Comparison of ENCODE assay signal across 22 cellular contexts in the genomic region with DNA sequence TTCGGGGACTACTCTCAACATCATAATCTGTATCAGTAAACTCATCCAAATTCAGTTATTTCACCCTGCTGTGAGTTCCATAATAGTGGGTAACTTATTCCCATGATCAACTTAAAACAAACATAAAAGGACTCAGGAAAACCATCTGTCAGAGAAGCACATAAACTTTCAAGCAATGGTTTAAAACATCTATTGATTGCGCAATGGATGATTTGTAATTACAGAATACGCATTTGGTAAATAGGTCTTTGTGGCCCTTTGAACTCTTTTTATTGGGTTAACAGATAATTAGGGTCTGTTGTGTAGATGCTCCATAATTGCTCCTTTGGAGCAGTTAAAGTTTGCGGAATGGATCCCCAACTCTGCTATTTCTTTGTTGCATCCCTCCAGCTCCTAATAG.
DNase-seq lines count a peak whose midpoint lies in the region; ATAC-seq, FAIRE-seq and TF ChIP-seq lines count a peak whose summit lies in the region.
"Had no signal": no experiment of that assay in that cellular context is flagged by ENCODE, and none has a peak within 500 bp of the region (broad histone marks: within the 10 kb centered on the region; RNA-seq: fewer than 3 reads in every experiment).

No MANE protein-coding gene starts in this region.

- H2AK5ac ChIP-seq in H1 (ENCODE audit: low read depth, low read length) = no peak overlapping the region

- ATAC-seq in A549 (no peak), GM23338 (no peak)
- ATAC-seq: CD8-positive, alpha-beta T cell; GM12878 had no signal

- CTCF ChIA-PET in A549 (lab: Yijun Ruan, JAX) (no interaction called here), H1 (lab: Charles Lee; ENCODE audit: partially characterized antibody) (interaction anchor here (0.7 kb wide), 1 partner anchor 9 kb away, joined by 3 read pairs; no protein-coding TSS in a partner anchor)

- H3K9me3 Mint-ChIP-seq in GM23338 = no peaks in the 10 kb centered on the region
- H3K9me3 Mint-ChIP-seq: CD8-positive, alpha-beta T cell had no signal

- H3K4me2 ChIP-seq in A549 (no peak overlapping the region), GM23338 (no peak overlapping the region), H1 (ENCODE audit: insufficient read depth in 1 of 2, low read depth in 2 of 2, low read length in 2 of 2) (no peak overlapping the region)
- H3K4me2 ChIP-seq: BLaER1 had no signal

- POLR2A ChIA-PET in A549 (lab: Yijun Ruan, JAX) (no interaction called here), H1 (lab: Charles Lee; ENCODE audit: partially characterized antibody) (no interaction called here)

- FAIRE-seq in A549 (lab: Jason Lieb, UNC) (no peak), H1 (lab: Jason Lieb, UNC) (no peak)
- FAIRE-seq: D721Med, GM12878, GM19239, H54 had no signal

- no peaks in the 10 kb centered on the region for H3K23me2 ChIP-seq in H1 (ENCODE audit: low read depth, low read length)

- DNase-seq in A549 (ENCODE audit: low read depth in 1 of 2, low spot score in 1 of 2) (no peak), GM23338 (ENCODE audit: low spot score) (no peak), NCI-H69 (lab: John Stamatoyannopoulos, UW) (peak; percentile 39), H1 (ENCODE audit: low read depth in 1 of 2, low spot score in 2 of 2) (no peak), hippocampal formation (lab: John Stamatoyannopoulos, UW) (no peak), cerebellar cortex (ENCODE audit: low spot score) (no peak)
- no peak for DNase-seq in activated CD8-positive, alpha-beta memory T cell treated with anti-CD3 and anti-CD28 coated beads, Interleukin-2, amount 50 U/mL, for 4 hours
- DNase-seq: CD4-positive, CD25-positive, alpha-beta regulatory T cell; CD8-positive, alpha-beta T cell; DMS 273 treated with DMSO at 0.1 percent for 48 hours; DMS79; EL; GDM1; HFFc6 had no signal

- H4K5ac ChIP-seq in H1 (ENCODE audit: insufficient read length, low read depth, low read length) = no peak overlapping the region

- H3K79me2 ChIP-seq in GM23338 (replicated peaks; ENCODE audit: insufficient read depth) (no peaks in the 10 kb centered on the region), H1 (ENCODE audit: control insufficient read depth in 1 of 2, insufficient read depth in 2 of 2, low read length in 2 of 2) (no peaks in the 10 kb centered on the region)

- H3K18ac ChIP-seq in H1 (ENCODE audit: extremely low read depth, low read length) = no peak overlapping the region

- H4K20me1 ChIP-seq in GM23338 (replicated peaks; ENCODE audit: insufficient read depth) (no peaks in the 10 kb centered on the region), H1 (replicated peaks in 1 of 2; ENCODE audit: control insufficient read depth in 1 of 2, insufficient read depth in 2 of 2, low read length in 2 of 2) (no peaks in the 10 kb centered on the region)
- H4K20me1 ChIP-seq: BLaER1 had no signal

- H4K8ac ChIP-seq in H1 (ENCODE audit: extremely low read depth, insufficient read depth, low read length) = no peak overlapping the region

- H2BK12ac ChIP-seq in H1 (ENCODE audit: low read depth, low read length) = no peak overlapping the region

- H3K9ac ChIP-seq in H1 (replicated peaks in 1 of 4; ENCODE audit: extremely low read depth in 1 of 4, low read depth in 3 of 4, low read length in 3 of 4) = no peak overlapping the region
- H3K9ac ChIP-seq: BLaER1, GM23248 had no signal

- no peaks in the 10 kb centered on the region for H3K27me3 Mint-ChIP-seq in GM23338 (ENCODE audit: insufficient read depth, low read depth, poor library complexity)
- H3K27me3 Mint-ChIP-seq: CD4-positive, CD25-positive, alpha-beta regulatory T cell had no signal

- H3K23ac ChIP-seq in H1 (ENCODE audit: insufficient read length) = no peak overlapping the region

- H3K4me3 ChIP-seq in A549 = no peak overlapping the region
- no peak overlapping the region for H3K4me3 ChIP-seq in GM23338
- no peak overlapping the region for H3K4me3 ChIP-seq in H1 (ENCODE audit: extremely low read depth in 1 of 4, insufficient read depth in 2 of 4, low read depth in 3 of 4, low read length in 4 of 4)
- H3K4me3 ChIP-seq: BLaER1, GM12878, GM23248, HAP-1 had no signal

- H3F3A ChIP-seq in GM23338 (replicated peaks; ENCODE audit: low read depth) = no peaks in the 10 kb centered on the region

- TF ChIP-seq EP300 in A549 (IDR thresholded peaks at IDR 0.05) = no peak
- TF ChIP-seq EP300 in H1 (IDR thresholded peaks at IDR 0.05; ENCODE audit: borderline replicate concordance in 1 of 2, low read depth in 2 of 2, low read length in 2 of 2) = no peak

- no peak overlapping the region for H3K56ac ChIP-seq in H1 (replicated peaks; ENCODE audit: insufficient read length, low read depth, low read length)

- H3K4me1 Mint-ChIP-seq in GM23338 = peaks cover 17% of the 10 kb centered on the region
- H3K4me1 Mint-ChIP-seq: B cell; CD4-positive, CD25-positive, alpha-beta regulatory T cell had no signal

- no peaks in the 10 kb centered on the region for H3K79me1 ChIP-seq in H1 (ENCODE audit: low read depth, low read length)

- H3K9me3 ChIP-seq in A549 (no peaks in the 10 kb centered on the region), H1 (ENCODE audit: insufficient read depth in 2 of 2, low read depth in 1 of 2, low read length in 1 of 2) (no peaks in the 10 kb centered on the region)
- H3K9me3 ChIP-seq: BLaER1, HAP-1 had no signal

- H3K27me3 ChIP-seq in GM23338 (ENCODE audit: insufficient read depth) (no peaks in the 10 kb centered on the region), H1 (replicated peaks in 1 of 4; ENCODE audit: control insufficient read depth in 3 of 4, extremely low read depth in 1 of 4, insufficient read depth in 3 of 4, low read length in 3 of 4) (no peaks in the 10 kb centered on the region)
- H3K27me3 ChIP-seq: BLaER1 had no signal

- no peak overlapping the region for H3K14ac ChIP-seq in H1 (ENCODE audit: insufficient read length)

- H2BK120ac ChIP-seq in H1 (replicated peaks; ENCODE audit: low read depth, low read length) = no peak overlapping the region

- TF ChIP-seq RAD21 in A549 (conservative IDR thresholded peaks at IDR 0.05 in 1 of 2, IDR thresholded peaks at IDR 0.05 in 1 of 2) (no peak), H1 (IDR thresholded peaks at IDR 0.05 in 1 of 2, conservative IDR thresholded peaks at IDR 0.05 in 1 of 2; ENCODE audit: low read depth in 2 of 2, low read length in 2 of 2) (no peak)

- H3K4ac ChIP-seq in H1 (replicated peaks; ENCODE audit: insufficient read length, low read depth, low read length) = no peak overlapping the region

- H3K36me3 ChIP-seq in GM23338 (ENCODE audit: insufficient read depth) (no peaks in the 10 kb centered on the region), H1 (ENCODE audit: control insufficient read depth in 2 of 4, insufficient read depth in 4 of 4, low read length in 3 of 4) (no peaks in the 10 kb centered on the region)
- H3K36me3 ChIP-seq: BLaER1, HAP-1 had no signal

- no peak overlapping the region for H3K4me3 Mint-ChIP-seq in GM23338
- H3K4me3 Mint-ChIP-seq: B cell; CD4-positive, CD25-positive, alpha-beta regulatory T cell; CD8-positive, alpha-beta T cell; HFFc6 had no signal

- TF ChIP-seq POLR2A in A549 (IDR thresholded peaks at IDR 0.05; ENCODE audit: low read length) (no peak), H1 (IDR thresholded peaks at IDR 0.05; ENCODE audit: control extremely low read depth in 1 of 2, low read depth in 2 of 2, low read length in 2 of 2) (no peak)

- H3K9me2 ChIP-seq in GM23338 (ENCODE audit: insufficient read depth) = peaks cover 7% of the 10 kb centered on the region; the same call in 1 of the 2 replicates

- H3K27ac ChIP-seq in A549 = no peak overlapping the region
- H3K27ac ChIP-seq in GM23338 (ENCODE audit: low read depth) = no peak overlapping the region
- H3K27ac ChIP-seq in H1 (ENCODE audit: low read depth, low read length) = no peak overlapping the region
- H3K27ac ChIP-seq: BLaER1, GM23248 had no signal

- H2BK15ac ChIP-seq in H1 (ENCODE audit: low read length) = no peak overlapping the region

- no peaks in the 10 kb centered on the region for H3K4me1 ChIP-seq in A549
- H3K4me1 ChIP-seq in GM23338 (ENCODE audit: insufficient read depth) = peaks cover 13% of the 10 kb centered on the region
- peaks cover 0 to 3% (median 2%) of the 10 kb centered on the region in 4 experiments; a peak in 2 of 7 replicates for H3K4me1 ChIP-seq in H1 (replicated peaks in 1 of 4; ENCODE audit: control insufficient read depth in 3 of 4, insufficient read depth in 4 of 4, low read length in 3 of 4)
- H3K4me1 ChIP-seq: BLaER1 had no signal

- H2AFZ ChIP-seq in GM23338 (peak overlapping the region; percentile 72; the same call in 1 of the 2 replicates), H1 (ENCODE audit: low read length) (no peak overlapping the region)
- H2AFZ ChIP-seq: GM23248 had no signal

- TF ChIP-seq CTCF in A549 (IDR thresholded peaks at IDR 0.05) (no peak), GM23338 (conservative IDR thresholded peaks at IDR 0.05; ENCODE audit: low read depth in 2 of 2) (no peak), H1 (IDR thresholded peaks at IDR 0.05; ENCODE audit: control extremely low read depth in 1 of 3, insufficient read depth in 1 of 3, low read depth in 1 of 3, low read length in 3 of 3) (no peak)

- no peak overlapping the region for H2BK5ac ChIP-seq in H1 (ENCODE audit: low read depth, low read length)

- no peak overlapping the region for H4K91ac ChIP-seq in H1 (replicated peaks; ENCODE audit: insufficient read length, low read length)

- WGBS in A549 (ENCODE audit: missing lambda C conversion rate) = 71% methylated on average over 4 of the region's 4 CpGs
- 88% methylated on average over 4 of the region's 4 CpGs; no CpG with 5 or more reads in 1 of the 2 experiments for WGBS in H1 (ENCODE audit: extremely low coverage in 1 of 2, insufficient coverage in 1 of 2, insufficient read length in 1 of 2, insufficient replicate concordance in 2 of 2, low coverage in 1 of 2, low lambda C conversion rate in 2 of 2, missing lambda C conversion rate in 1 of 2), 2 experiments

- H2BK20ac ChIP-seq in H1 (ENCODE audit: low read length) = no peak overlapping the region

- H3K36me3 Mint-ChIP-seq in GM23338 (ENCODE audit: low read depth) = peaks cover 3% of the 10 kb centered on the region; the same call in 1 of the 3 replicates
- H3K36me3 Mint-ChIP-seq: CD4-positive, CD25-positive, alpha-beta regulatory T cell; CD8-positive, alpha-beta T cell had no signal

- no peak overlapping the region for H3K27ac Mint-ChIP-seq in GM23338
- H3K27ac Mint-ChIP-seq: B cell; CD4-positive, CD25-positive, alpha-beta regulatory T cell; CD8-positive, alpha-beta T cell; HFFc6 had no signal

TF ChIP-seq in A549, 52 proteins besides CTCF, POLR2A, EP300 and RAD21 (continues in another document):
- peak; percentile 57 to 76; a peak in 3 of 4 replicates for TF ChIP-seq CEBPB (IDR thresholded peaks at IDR 0.05)

TF ChIP-seq in GM23338, 12 proteins besides CTCF, POLR2A, EP300 and RAD21 (continues in another document):
- no peak for TF ChIP-seq ZNF114 (CRISPR knock-in tag; IDR thresholded peaks at IDR 0.05)
- no peak for TF ChIP-seq ZNF331 (CRISPR knock-in tag; IDR thresholded peaks at IDR 0.05; ENCODE audit: low read depth)
- TF ChIP-seq STAT1 (IDR thresholded peaks at IDR 0.05; ENCODE audit: unreplicated experiment) = no peak
- TF ChIP-seq EZH2 (IDR thresholded peaks at IDR 0.05; ENCODE audit: low read depth, unreplicated experiment) = no peak

TF ChIP-seq in H1, 55 proteins besides CTCF, POLR2A, EP300 and RAD21:
- TF ChIP-seq RXRA (IDR thresholded peaks at IDR 0.05; ENCODE audit: insufficient read depth, low read depth, low read length) (no peak), CEBPB (IDR thresholded peaks at IDR 0.05; ENCODE audit: low read depth, low read length) (peak; percentile 96)

Comparison
In these comparisons a context has a peak if more than half of its experiments do, and no peak if none do; other contexts are left out.
1. Of the 18 proteins assayed by ChIP-seq in both H1 and A549: peak only in H1: none; only in A549: none; in both: CEBPB; in neither: 17.